ENCODE assay signal across 9 cellular contexts in the genomic region with DNA sequence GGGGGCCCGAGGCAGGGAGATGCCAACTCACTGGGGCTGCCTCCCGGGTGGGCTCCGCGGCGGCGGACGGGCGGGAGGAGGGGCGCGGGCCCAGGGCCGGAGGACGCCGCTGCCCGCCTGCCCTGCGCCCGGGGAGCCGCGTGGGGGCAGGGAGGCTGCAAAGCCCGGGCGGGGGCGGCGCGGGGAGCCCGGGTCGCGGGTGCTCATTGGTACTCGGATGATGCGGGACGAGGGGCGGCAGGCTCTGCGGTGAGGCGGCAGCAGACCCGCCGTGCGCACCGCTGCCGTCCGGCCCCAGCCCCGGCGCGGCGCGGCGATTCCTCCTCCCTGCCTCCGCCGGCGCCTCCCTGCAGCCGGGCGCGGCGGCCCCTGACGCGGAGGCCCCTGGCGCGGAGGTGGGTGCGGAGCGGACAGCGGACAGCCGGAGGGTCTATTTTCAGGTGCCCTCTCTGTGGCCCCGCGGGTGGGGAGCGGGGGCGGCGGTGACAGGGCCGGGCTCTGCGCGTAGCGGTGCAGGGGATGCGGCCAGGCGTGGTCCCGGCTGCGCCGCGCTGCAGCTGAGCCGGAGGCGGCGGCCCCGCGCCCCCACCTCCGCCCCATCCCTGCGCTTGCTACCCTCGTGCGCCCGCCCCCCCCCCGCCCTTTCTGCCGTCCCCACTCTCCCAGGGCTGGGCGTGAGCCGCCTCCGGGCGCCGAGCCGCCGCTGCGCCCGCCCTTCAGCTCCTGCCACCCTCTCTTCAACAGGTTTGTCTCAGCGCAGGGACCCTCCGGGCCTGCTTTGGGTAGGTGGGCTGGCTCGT. TPM values are rescaled to one million over a fixed set of nuclear protein-coding genes. Genes with fewer than 3 reads are reported as not detected.
DNase-seq lines count a peak whose midpoint lies in the region; ATAC-seq, FAIRE-seq and TF ChIP-seq lines count a peak whose summit lies in the region.
"Had no signal": no experiment of that assay in that cellular context is flagged by ENCODE, and none has a peak within 500 bp of the region (broad histone marks: within the 10 kb centered on the region; RNA-seq: fewer than 3 reads in every experiment).

No MANE protein-coding gene starts in this region.

- H3K36me3 ChIP-seq in OCI-LY1 (ENCODE audit: insufficient read depth, low read length) (no peaks in the 10 kb centered on the region), K562 (ENCODE audit: control insufficient read depth, insufficient read depth, low read length) (no peaks in the 10 kb centered on the region), iPS-15b (ENCODE audit: control insufficient read depth, insufficient read depth, low read length) (no peaks in the 10 kb centered on the region)

- no peak for FAIRE-seq in K562 (lab: Jason Lieb, UNC)

- POLR2A ChIA-PET in K562 (lab: Yijun Ruan, JAX) = no interaction called here

- intact Hi-C loops in K562 (cut with micrococcal nuclease) = no loop called here

- H4K20me1 ChIP-seq in OCI-LY1 (ENCODE audit: insufficient read depth, low read length) (no peaks in the 10 kb centered on the region), K562 (replicated peaks; ENCODE audit: control insufficient read depth, insufficient read depth, low read length) (no peaks in the 10 kb centered on the region)

- peaks cover 35% of the 10 kb centered on the region for H3K4me1 ChIP-seq in OCI-LY1 (ENCODE audit: insufficient read depth, low read length, severe bottlenecking)
- H3K4me1 ChIP-seq in K562 (replicated peaks in 1 of 2; ENCODE audit: control insufficient read depth in 2 of 2, insufficient read depth in 2 of 2, low read length in 2 of 2) = peaks cover 0 to 21% of the 10 kb centered on the region in 2 experiments; a peak in 2 of 5 replicates
- H3K4me1 ChIP-seq in iPS-15b (ENCODE audit: control insufficient read depth, insufficient read depth, low read length) = peaks cover 5% of the 10 kb centered on the region

- H3K4me2 ChIP-seq in OCI-LY1 (ENCODE audit: low read length) = peak overlapping the region; percentile 85
- no peak overlapping the region for H3K4me2 ChIP-seq in K562 (ENCODE audit: insufficient read depth, low read length)

- TF ChIP-seq CTCF in OCI-LY1 (IDR thresholded peaks at IDR 0.05; ENCODE audit: low read length) (no peak), K562 (IDR thresholded peaks at IDR 0.05 in 2 of 3, conservative IDR thresholded peaks at IDR 0.05 in 1 of 3; ENCODE audit: insufficient read depth in 2 of 3, low read depth in 1 of 3, low read length in 3 of 3) (no peak)

- peak; percentile 39 for ATAC-seq in HG02763 (IDR thresholded peaks at IDR 0.05; ENCODE audit: unreplicated experiment)
- peak; percentile 38; the same call in 2 of the 3 replicates for ATAC-seq in K562

- H3K9me2 ChIP-seq in OCI-LY1 (ENCODE audit: low read depth, low read length) = no peaks in the 10 kb centered on the region

- no peaks in the 10 kb centered on the region for H3K79me2 ChIP-seq in OCI-LY1 (ENCODE audit: insufficient read depth, low read length)
- H3K79me2 ChIP-seq in K562 (ENCODE audit: control insufficient read depth, insufficient read depth, low read length) = no peaks in the 10 kb centered on the region

- CTCF ChIA-PET in K562 (lab: Yijun Ruan, JAX; ENCODE audit: low intra/inter-chr PET ratio) = no interaction called here

- TF ChIP-seq RAD21 in K562 (CRISPR knock-in tag; conservative IDR thresholded peaks at IDR 0.05 in 1 of 2, IDR thresholded peaks at IDR 0.05 in 1 of 2) = no peak

- DNase-seq in NCI-H1417 (lab: John Stamatoyannopoulos, UW) (peak; percentile 22 to 93 (median 89)), NCI-H1417 treated with DMSO at 0.1 percent for 48 hours (lab: John Stamatoyannopoulos, UW) (no peak), K562 (ENCODE audit: extremely low read depth in 1 of 4, low spot score in 3 of 4) (peak in 3 of 4 experiments; percentile 17 to 22 (median 21)), skeletal muscle cell (ENCODE audit: low read depth) (no peak), NCI-H2029 (lab: John Stamatoyannopoulos, UW) (no peak)

- H3K9ac ChIP-seq in OCI-LY1 (ENCODE audit: low read length) = peak overlapping the region; percentile 61; the same call in 1 of the 2 replicates
- H3K9ac ChIP-seq in K562 (ENCODE audit: insufficient read depth in 1 of 2, low read depth in 2 of 2, low read length in 2 of 2) = no peak overlapping the region
- no peak overlapping the region for H3K9ac ChIP-seq in iPS-15b (ENCODE audit: low read depth, low read length)

- no peaks in the 10 kb centered on the region for H3F3A ChIP-seq in OCI-LY1 (ENCODE audit: insufficient read depth, low read length)

- 5% methylated on average over 36 of the region's 98 CpGs for WGBS in K562 (ENCODE audit: insufficient coverage, low coverage, missing lambda C conversion rate)

- no peaks in the 10 kb centered on the region for H3K9me1 ChIP-seq in K562 (ENCODE audit: control insufficient read depth, insufficient read depth, low read length)

- H2AFZ ChIP-seq in OCI-LY1 (ENCODE audit: low read length) (no peak overlapping the region), K562 (ENCODE audit: low read depth, low read length) (no peak overlapping the region)

- TF ChIP-seq EP300 in K562 (IDR thresholded peaks at IDR 0.05; ENCODE audit: low read length) = no peak

- BruUV-seq in K562 (replicated peaks; lab: Mats Ljungman, UMichigan) = no TSS peak

- no peak overlapping the region for H3K27ac ChIP-seq in OCI-LY1 (ENCODE audit: low read depth, low read length, poor library complexity, severe bottlenecking)
- no peak overlapping the region for H3K27ac ChIP-seq in K562 (ENCODE audit: extremely low read depth, low read depth, low read length)
- H3K27ac ChIP-seq: C4-2B had no signal

- no peaks in the 10 kb centered on the region; the same call in 1 of the 2 replicates for H3K27me3 ChIP-seq in OCI-LY1 (ENCODE audit: insufficient read depth, low read length)
- peaks cover 24 to 26% of the 10 kb centered on the region in 2 experiments; a peak in 4 of 5 replicates for H3K27me3 ChIP-seq in K562 (ENCODE audit: control insufficient read depth in 2 of 2, insufficient read depth in 2 of 2, low read length in 2 of 2)
- H3K27me3 ChIP-seq in iPS-15b (ENCODE audit: control insufficient read depth, insufficient read depth, low read length) = peaks cover 8% of the 10 kb centered on the region

- no peaks in the 10 kb centered on the region for H3K9me3 ChIP-seq in OCI-LY1 (ENCODE audit: low read length)
- no peaks in the 10 kb centered on the region for H3K9me3 ChIP-seq in K562 (replicated peaks; ENCODE audit: control insufficient read depth, insufficient read depth, low read depth, low read length)
- no peaks in the 10 kb centered on the region for H3K9me3 ChIP-seq in iPS-15b (ENCODE audit: control insufficient read depth, insufficient read depth, low read length)

- in situ Hi-C loops in K562 (cut with MboI) = no loop called here

- H3K4me3 ChIP-seq in OCI-LY1 (ENCODE audit: low read depth, low read length, poor library complexity, severe bottlenecking) = peak overlapping the region; percentile 74
- H3K4me3 ChIP-seq in K562 = peak overlapping the region; percentile 19; the same call in 1 of the 2 replicates
- H3K4me3 ChIP-seq in iPS-15b (ENCODE audit: low read depth, low read length) = peak overlapping the region; percentile 82
- H3K4me3 ChIP-seq in skeletal muscle cell (ENCODE audit: low read depth, low read length) = peak overlapping the region; percentile 84

- TF ChIP-seq POLR2A in K562 (conservative IDR thresholded peaks at IDR 0.05) = no peak

TF ChIP-seq in K562, 482 proteins besides CTCF, POLR2A, EP300 and RAD21:
- TF ChIP-seq HDAC6 (IDR thresholded peaks at IDR 0.05; ENCODE audit: low read depth, low read length) = 0 out of 2 replicates have a peak, but pooled peaks have one; percentile 71
- TF ChIP-seq KDM5B (IDR thresholded peaks at IDR 0.05; ENCODE audit: insufficient replicate concordance, low read depth, low read length) = no peak
TF ChIP-seq in K562: peak in this region for 1.

RNA-seq across cellular contexts. Expression of a gene that starts 0.6 kb away (rescaled TPM):
- total RNA-seq in K562 (2011; cell fraction: chromatin; rRNA removed; ENCODE audit: low replicate concordance) = 34.6 and 62.2 TPM in 2 replicates
- 19.0 and 22.5 TPM in 2 replicates for total RNA-seq in K562 (2011; cell fraction: nucleolus; rRNA removed)
- total RNA-seq in K562 (2011; cell fraction: nucleoplasm; rRNA removed) = 39.6 and 60.9 TPM in 2 replicates
- total RNA-seq in K562 (2014; rRNA removed) (44.7 and 50.1 TPM in 2 replicates), K562 (2014; rRNA removed; fragmentation: Illumina TruSeq; extraction: Trizol) (34.4 and 35.3 TPM in 2 replicates), K562 (2015; rRNA removed; fragmentation: Illumina TruSeq; extraction: Trizol) (53.1 and 53.7 TPM in 2 replicates), K562 (2021) (56.6 and 66.8 TPM in 2 replicates)
- polyA plus RNA-seq in K562 (2011; rRNA removed) (10.0 and 12.3 TPM in 2 replicates), K562 (2014; fragmentation: Illumina TruSeq; extraction: Trizol) (30.3 and 31.4 TPM in 2 replicates), K562 (2014; fragmentation: Nextera tagmentation; extraction: Ambion mirVana) (10 to 100 TPM in 1 of 2 experiments, 1 to 10 TPM in 1; 8.9 to 16.8 TPM), K562 (2014; rRNA removed) (22.5 and 25.2 TPM in 2 replicates)
- 4.5 and 5.6 TPM in 2 replicates for polyA plus RNA-seq in K562 (2011; cell fraction: cytosol; rRNA removed)
- polyA plus RNA-seq in K562 (2011; cell fraction: nucleus; rRNA removed) = 37.2 and 71.1 TPM in 2 replicates
- polyA plus RNA-seq in K562 (2012) = 38.4 and 48.5 TPM in 2 replicates
- 28.4 and 38.6 TPM in 2 replicates for polyA minus RNA-seq in K562 (2011; rRNA and poly(A)+ RNA removed)
- 19.4 and 23.3 TPM in 2 replicates for polyA minus RNA-seq in K562 (2011; cell fraction: cytosol; rRNA and poly(A)+ RNA removed)
- polyA minus RNA-seq in K562 (2011; cell fraction: nucleus; rRNA and poly(A)+ RNA removed) = 21.3 and 77.5 TPM in 2 replicates

Comparison
In these comparisons a context has a peak if more than half of its experiments do, and no peak if none do; other contexts are left out.
1. DNase-seq: peak in NCI-H1417 (3 of 3) and K562 (3 of 4); none in NCI-H1417 treated with DMSO at 0.1 percent for 48 hours (single experiment), skeletal muscle cell (single experiment) and NCI-H2029 (single experiment).
2. H3K4me3 ChIP-seq: peak in every context shown above with its lines; median percentile 84 in skeletal muscle cell; 82 in iPS-15b; 74 in OCI-LY1; 19 in K562.